ENCODE assay signal across 29 cellular contexts in genomic region chr17:18270851-18271170, GRCh38.
"Had no signal": no experiment of that assay in that cellular context is flagged by ENCODE, and none has a peak within 500 bp of the region (broad histone marks: within the 10 kb centered on the region; RNA-seq: fewer than 3 reads in every experiment).

No MANE protein-coding gene starts in this region.

- H3K9ac ChIP-seq: KMS-11 had no signal

- H3K9me3 Mint-ChIP-seq: activated CD4-positive, alpha-beta T cell treated with anti-CD3 and anti-CD28 coated beads, Interleukin-2, amount 10 ng/mL, durations not matched to agents 7 days and 5 days; activated naive CD8-positive, alpha-beta T cell treated with anti-CD3 and anti-CD28 coated beads, Interleukin-2, amount 50 U/mL, for 24 hours; activated T-cell treated with anti-CD3 and anti-CD28 coated beads, Interleukin-2, amount 50 U/mL, for 24 hours; central memory CD8-positive, alpha-beta T cell had no signal

- H3K27ac Mint-ChIP-seq: activated CD4-positive, alpha-beta T cell treated with anti-CD3 and anti-CD28 coated beads, Interleukin-2, amount 10 ng/mL, durations not matched to agents 7 days and 5 days; activated CD8-positive, alpha-beta T cell treated with anti-CD3 and anti-CD28 coated beads, Interleukin-2, amount 10 ng/mL, durations not matched to agents 7 days and 5 days; activated naive CD8-positive, alpha-beta T cell treated with anti-CD3 and anti-CD28 coated beads, Interleukin-2, amount 50 U/mL, for 24 hours had no signal

- H3K4me1 ChIP-seq: Peyer's patch had no signal

- DNase-seq: activated CD4-positive, alpha-beta T cell treated with anti-CD3 and anti-CD28 coated beads, Interleukin-2, amount 10 ng/mL, durations not matched to agents 7 days and 5 days; activated CD4-positive, alpha-beta T cell treated with anti-CD3 and anti-CD28 coated beads, Interleukin-2, amount 50 U/mL, for 48 hours; activated CD8-positive, alpha-beta T cell treated with anti-CD3 and anti-CD28 coated beads, Interleukin-2, amount 10 ng/mL, durations not matched to agents 7 days and 5 days; activated naive CD8-positive, alpha-beta T cell treated with anti-CD3 and anti-CD28 coated beads, Interleukin-2, amount 50 U/mL, for 24 hours; activated T-cell treated with anti-CD3 and anti-CD28 coated beads, Interleukin-2, amount 50 U/mL, for 24 hours; anterior cingulate cortex; brain microvascular endothelial cell; NCI-H1092 treated with DMSO at 0.1 percent for 48 hours; NCI-H1417; NCI-H146; NCI-H187; NCI-H2029 treated with DMSO at 0.1 percent for 48 hours; NCI-H2107; NCI-H2171; NCI-H510A; NCI-H526; NCI-H748 treated with DMSO at 0.1 percent for 48 hours; NK-92 treated with Interleukin-12 subunit alpha and Interleukin-12 subunit beta, amount 100 ng/mL, for 24 hours; PC-3; Peyer's patch; RPMI8226; SW 1271; T-helper 1 cell; T-helper 2 cell; T1000; WERI-Rb-1 had no signal

- H3K9me3 ChIP-seq: Peyer's patch had no signal

- H3K4me3 ChIP-seq: Peyer's patch had no signal

- H3K36me3 Mint-ChIP-seq: activated naive CD8-positive, alpha-beta T cell had no signal

- H3K27me3 ChIP-seq: brain microvascular endothelial cell, Peyer's patch had no signal

- H3K27ac ChIP-seq: brain microvascular endothelial cell, KMS-11, Peyer's patch, WERI-Rb-1 had no signal

- H3K4me3 Mint-ChIP-seq: activated CD4-positive, alpha-beta T cell treated with anti-CD3 and anti-CD28 coated beads, Interleukin-2, amount 10 ng/mL, durations not matched to agents 7 days and 5 days; activated CD8-positive, alpha-beta T cell treated with anti-CD3 and anti-CD28 coated beads, Interleukin-2, amount 10 ng/mL, durations not matched to agents 7 days and 5 days; activated naive CD8-positive, alpha-beta T cell; activated naive CD8-positive, alpha-beta T cell treated with anti-CD3 and anti-CD28 coated beads, Interleukin-2, amount 50 U/mL, for 24 hours; activated T-cell treated with anti-CD3 and anti-CD28 coated beads, Interleukin-2, amount 50 U/mL, for 24 hours; central memory CD8-positive, alpha-beta T cell had no signal

- H3K4me2 ChIP-seq: KMS-11 had no signal

- H3K27me3 Mint-ChIP-seq: activated CD4-positive, alpha-beta T cell treated with anti-CD3 and anti-CD28 coated beads, Interleukin-2, amount 10 ng/mL, durations not matched to agents 7 days and 5 days; activated naive CD8-positive, alpha-beta T cell; activated naive CD8-positive, alpha-beta T cell treated with anti-CD3 and anti-CD28 coated beads, Interleukin-2, amount 50 U/mL, for 24 hours; activated T-cell treated with anti-CD3 and anti-CD28 coated beads, Interleukin-2, amount 50 U/mL, for 24 hours; central memory CD8-positive, alpha-beta T cell had no signal
